Comparison of ENCODE assay signal across 13 cellular contexts in genomic region chr5:167819406-167819805, GRCh38.
DNase-seq lines count a peak whose midpoint lies in the region; ATAC-seq lines count a peak whose summit lies in the region.
"Had no signal": no experiment of that assay in that cellular context is flagged by ENCODE, and none has a peak within 500 bp of the region (broad histone marks: within the 10 kb centered on the region; RNA-seq: fewer than 3 reads in every experiment).

No MANE protein-coding gene starts in this region.

- DNase-seq in left lobe of liver (ENCODE audit: low spot score) = no peak
- DNase-seq in epidermal melanocyte (ENCODE audit: insufficient read length, low spot score) = no peak
- DNase-seq in NCI-H2029 treated with DMSO at 0.1 percent for 48 hours (lab: John Stamatoyannopoulos, UW) = no peak
- DNase-seq in SHP77 (lab: John Stamatoyannopoulos, UW) = no peak
- DNase-seq: adrenal gland; GDM1; MM.1S; nephron progenitor cell; stimulated activated CD4-positive, alpha-beta T cell treated with anti-CD3 and anti-CD28 coated beads, Interleukin-15, amount 100 ng/mL, for 24 hours had no signal

- ATAC-seq in GM18499 (IDR thresholded peaks at IDR 0.05; ENCODE audit: insufficient read depth, unreplicated experiment) (peak; percentile 88), GM19468 (IDR thresholded peaks at IDR 0.05; ENCODE audit: extremely low read depth, unreplicated experiment) (peak; percentile 79), HG02943 (IDR thresholded peaks at IDR 0.05; ENCODE audit: low read depth, unreplicated experiment) (peak; percentile 82), HG03575 (IDR thresholded peaks at IDR 0.05; ENCODE audit: extremely low read depth, insufficient number of reproducible peaks, low FRiP score, unreplicated experiment) (peak; percentile 93), left lobe of liver (no peak)
